Comparison of ENCODE assay signal across 31 cellular contexts in genomic region chr15:75211436-75212199, GRCh38. TPM values are rescaled to one million over a fixed set of nuclear protein-coding genes. Genes with fewer than 3 reads are reported as not detected.
A peak's percentile ranks its signal among the peaks of the same experiment; 100 is the strongest.
DNase-seq lines count a peak whose midpoint lies in the region; ATAC-seq, FAIRE-seq and TF ChIP-seq lines count a peak whose summit lies in the region.
"Had no signal": no experiment of that assay in that cellular context is flagged by ENCODE, and none has a peak within 500 bp of the region (broad histone marks: within the 10 kb centered on the region; RNA-seq: fewer than 3 reads in every experiment).

No MANE protein-coding gene starts in this region.

- H3K9me1 ChIP-seq in K562 (ENCODE audit: control insufficient read depth, insufficient read depth, low read length) = peaks cover 10% of the 10 kb centered on the region

- TF ChIP-seq EP300 in K562 (IDR thresholded peaks at IDR 0.05; ENCODE audit: low read length) = no peak

- in situ Hi-C loops in GM18951 (cut with MboI; ENCODE audit: low sequenced_read_pairs, unreplicated experiment) = no loop called here
- in situ Hi-C loops in K562 (cut with MboI) = no loop called here

- no peak for DNase-seq in activated naive CD8-positive, alpha-beta T cell treated with anti-CD3 and anti-CD28 coated beads for 36 hours
- DNase-seq in K562 (ENCODE audit: extremely low read depth in 1 of 4, low spot score in 3 of 4) (no peak), osteocyte (ENCODE audit: extremely low spot score, unreplicated experiment) (no peak)
- DNase-seq in stimulated activated naive CD4-positive, alpha-beta T cell (lab: John Stamatoyannopoulos, UW) = no peak
- DNase-seq: activated CD4-positive, alpha-beta T cell treated with anti-CD3 and anti-CD28 coated beads for 36 hours; activated CD8-positive, alpha-beta memory T cell treated with anti-CD3 and anti-CD28 coated beads for 24 hours; activated naive CD4-positive, alpha-beta T cell treated with anti-CD3 and anti-CD28 coated beads, Interleukin-2, amount 10 ng/mL, durations not matched to agents 7 days and 5 days; effector CD4-positive, alpha-beta T cell; GF-D8; GM23248; kidney glomerular epithelial cell; NCI-H187 treated with DMSO at 0.1 percent for 48 hours; NCI-H345; PC-3; SJCRH30; stimulated activated naive CD4-positive, alpha-beta T cell treated with Interleukin-2 at 50 U/mL for 16 hours had no signal

- H3K4me3 ChIP-seq in K562 = no peak overlapping the region
- H3K4me3 ChIP-seq: esophagus muscularis mucosa, GM23248, SJCRH30, smooth muscle cell, tibial nerve had no signal

- no peaks in the 10 kb centered on the region for H3K27me3 Mint-ChIP-seq in activated naive CD8-positive, alpha-beta T cell
- no peaks in the 10 kb centered on the region for H3K27me3 Mint-ChIP-seq in activated naive CD8-positive, alpha-beta T cell treated with anti-CD3 and anti-CD28 coated beads for 36 hours
- no peaks in the 10 kb centered on the region for H3K27me3 Mint-ChIP-seq in osteocyte (ENCODE audit: unreplicated experiment)
- H3K27me3 Mint-ChIP-seq: activated CD4-positive, alpha-beta T cell treated with anti-CD3 and anti-CD28 coated beads for 36 hours; activated naive CD4-positive, alpha-beta T cell treated with anti-CD3 and anti-CD28 coated beads, Interleukin-2, amount 10 ng/mL, durations not matched to agents 7 days and 5 days had no signal

- H3K4me1 Mint-ChIP-seq in activated naive CD8-positive, alpha-beta T cell (ENCODE audit: low read depth) = peaks cover 21% of the 10 kb centered on the region
- peaks cover 19% of the 10 kb centered on the region for H3K4me1 Mint-ChIP-seq in activated naive CD8-positive, alpha-beta T cell treated with anti-CD3 and anti-CD28 coated beads for 36 hours
- H3K4me1 Mint-ChIP-seq in osteocyte (ENCODE audit: unreplicated experiment) = peaks cover 17% of the 10 kb centered on the region

- peaks cover 0 to 30% of the 10 kb centered on the region in 2 experiments; a peak in 2 of 5 replicates for H3K4me1 ChIP-seq in K562 (replicated peaks in 1 of 2; ENCODE audit: control insufficient read depth in 2 of 2, insufficient read depth in 2 of 2, low read length in 2 of 2)
- H3K4me1 ChIP-seq: SJCRH30 had no signal

- intact Hi-C loops in K562 (cut with micrococcal nuclease) = no loop called here

- no peaks in the 10 kb centered on the region for H3K9me3 Mint-ChIP-seq in activated naive CD8-positive, alpha-beta T cell (ENCODE audit: low read depth)
- no peaks in the 10 kb centered on the region for H3K9me3 Mint-ChIP-seq in activated naive CD8-positive, alpha-beta T cell treated with anti-CD3 and anti-CD28 coated beads for 36 hours
- H3K9me3 Mint-ChIP-seq in osteocyte (ENCODE audit: unreplicated experiment) = no peaks in the 10 kb centered on the region
- H3K9me3 Mint-ChIP-seq: activated naive CD4-positive, alpha-beta T cell treated with anti-CD3 and anti-CD28 coated beads, Interleukin-2, amount 10 ng/mL, durations not matched to agents 7 days and 5 days had no signal

- CTCF ChIA-PET in K562 (lab: Yijun Ruan, JAX; ENCODE audit: low intra/inter-chr PET ratio) = no interaction called here

- peaks cover 35% of the 10 kb centered on the region for H3K79me2 ChIP-seq in K562 (ENCODE audit: control insufficient read depth, insufficient read depth, low read length)

- TF ChIP-seq CTCF in K562 (IDR thresholded peaks at IDR 0.05 in 2 of 3, conservative IDR thresholded peaks at IDR 0.05 in 1 of 3; ENCODE audit: insufficient read depth in 2 of 3, low read depth in 1 of 3, low read length in 3 of 3) (no peak), osteocyte (IDR thresholded peaks at IDR 0.05) (no peak)

- H3K27ac Mint-ChIP-seq in activated naive CD8-positive, alpha-beta T cell = peak overlapping the region; percentile 50
- no peak overlapping the region for H3K27ac Mint-ChIP-seq in activated naive CD8-positive, alpha-beta T cell treated with anti-CD3 and anti-CD28 coated beads for 36 hours
- peak overlapping the region; percentile 14 for H3K27ac Mint-ChIP-seq in osteocyte (ENCODE audit: unreplicated experiment)
- H3K27ac Mint-ChIP-seq: activated CD4-positive, alpha-beta T cell treated with anti-CD3 and anti-CD28 coated beads for 36 hours; activated naive CD4-positive, alpha-beta T cell treated with anti-CD3 and anti-CD28 coated beads, Interleukin-2, amount 10 ng/mL, durations not matched to agents 7 days and 5 days had no signal

- ATAC-seq in K562 (peak; percentile 8; the same call in 1 of the 3 replicates), HG02970 (IDR thresholded peaks at IDR 0.05; ENCODE audit: low FRiP score, unreplicated experiment) (no peak), GM18511 (IDR thresholded peaks at IDR 0.05; ENCODE audit: unreplicated experiment) (no peak)
- ATAC-seq: activated CD4-positive, alpha-beta T cell treated with anti-CD3 and anti-CD28 coated beads for 36 hours; PC-3 had no signal

- FAIRE-seq in K562 (lab: Jason Lieb, UNC) = no peak
- FAIRE-seq: astrocyte, HTR-8/SVneo had no signal

- TF ChIP-seq POLR2A in GM18951 (IDR thresholded peaks at IDR 0.05; ENCODE audit: extremely low read depth, insufficient read depth, insufficient read length) (peak; percentile 32), K562 (conservative IDR thresholded peaks at IDR 0.05) (no peak)

- POLR2A ChIA-PET in K562 (lab: Yijun Ruan, JAX) = interaction anchor here (0.6 to 2.1 kb wide), 7 partner anchors 8 to 186 kb away, joined by 3 to 8 read pairs (median 4); no protein-coding TSS in a partner anchor

- no peak overlapping the region for H3K27ac ChIP-seq in K562 (ENCODE audit: extremely low read depth, low read depth, low read length)
- H3K27ac ChIP-seq: C4-2B, esophagus muscularis mucosa, GM23248, SJCRH30, tibial nerve had no signal

- H3K9me3 ChIP-seq in K562 (replicated peaks; ENCODE audit: control insufficient read depth, insufficient read depth, low read depth, low read length) = no peaks in the 10 kb centered on the region
- H3K9me3 ChIP-seq: esophagus muscularis mucosa, SJCRH30, tibial nerve had no signal

- peaks cover 63% of the 10 kb centered on the region; the same call in 2 of the 3 replicates for H3K36me3 ChIP-seq in K562 (ENCODE audit: control insufficient read depth, insufficient read depth, low read length)

- H3K36me3 Mint-ChIP-seq in activated naive CD8-positive, alpha-beta T cell = peaks cover 4% of the 10 kb centered on the region
- H3K36me3 Mint-ChIP-seq in activated naive CD8-positive, alpha-beta T cell treated with anti-CD3 and anti-CD28 coated beads for 36 hours = peaks cover 14% of the 10 kb centered on the region
- peaks cover 16% of the 10 kb centered on the region for H3K36me3 Mint-ChIP-seq in osteocyte (ENCODE audit: unreplicated experiment)

- H3K27me3 ChIP-seq in K562 (ENCODE audit: control insufficient read depth in 2 of 2, insufficient read depth in 2 of 2, low read length in 2 of 2) = no peaks in the 10 kb centered on the region
- H3K27me3 ChIP-seq: esophagus muscularis mucosa, SJCRH30, tibial nerve had no signal

- H3K9ac ChIP-seq in K562 (ENCODE audit: insufficient read depth in 1 of 2, low read depth in 2 of 2, low read length in 2 of 2) = peak overlapping the region in 1 of 2 experiments; percentile 50; a peak in 1 of 4 replicates
- H3K9ac ChIP-seq: GM23248 had no signal

- H4K20me1 ChIP-seq in K562 (replicated peaks; ENCODE audit: control insufficient read depth, insufficient read depth, low read length) = peaks cover 74% of the 10 kb centered on the region

- 89% methylated on average over 9 of the region's 9 CpGs for WGBS in K562 (ENCODE audit: insufficient coverage, low coverage, missing lambda C conversion rate)

- no peak for TF ChIP-seq RAD21 in K562 (CRISPR knock-in tag; conservative IDR thresholded peaks at IDR 0.05 in 1 of 2, IDR thresholded peaks at IDR 0.05 in 1 of 2)

- H3K4me3 Mint-ChIP-seq in activated naive CD8-positive, alpha-beta T cell = no peak overlapping the region
- no peak overlapping the region for H3K4me3 Mint-ChIP-seq in activated naive CD8-positive, alpha-beta T cell treated with anti-CD3 and anti-CD28 coated beads for 36 hours
- no peak overlapping the region for H3K4me3 Mint-ChIP-seq in osteocyte (ENCODE audit: unreplicated experiment)
- H3K4me3 Mint-ChIP-seq: activated CD4-positive, alpha-beta T cell treated with anti-CD3 and anti-CD28 coated beads for 36 hours; activated naive CD4-positive, alpha-beta T cell treated with anti-CD3 and anti-CD28 coated beads, Interleukin-2, amount 10 ng/mL, durations not matched to agents 7 days and 5 days had no signal

- BruUV-seq in K562 (replicated peaks; lab: Mats Ljungman, UMichigan) = no TSS peak

- no peak overlapping the region for H3K4me2 ChIP-seq in K562 (ENCODE audit: insufficient read depth, low read length)
- H3K4me2 ChIP-seq: smooth muscle cell had no signal

- no peak overlapping the region for H2AFZ ChIP-seq in K562 (ENCODE audit: low read depth, low read length)
- H2AFZ ChIP-seq: GM23248 had no signal

RNA-seq across cellular contexts. Expression of gene C15orf39, which starts 9.9 kb away (rescaled TPM):
- total RNA-seq in activated naive CD8-positive, alpha-beta T cell treated with anti-CD3 and anti-CD28 coated beads for 36 hours = 10 to 100 TPM; 34.3 to 35.7 TPM
- total RNA-seq in K562 (2011; cell fraction: chromatin; rRNA removed; ENCODE audit: low replicate concordance) = 16.6 and 54.7 TPM in 2 replicates
- total RNA-seq in K562 (2011; cell fraction: nucleolus; rRNA removed) = 33.4 and 38.0 TPM in 2 replicates
- total RNA-seq in K562 (2011; cell fraction: nucleoplasm; rRNA removed) = 26.0 and 26.7 TPM in 2 replicates
- 8.7 and 14.4 TPM in 2 replicates for total RNA-seq in K562 (2014; rRNA removed)
- 1.6 and 2.6 TPM in 2 replicates for total RNA-seq in K562 (2014; rRNA removed; fragmentation: Illumina TruSeq; extraction: Trizol)
- total RNA-seq in K562 (2015; rRNA removed; fragmentation: Illumina TruSeq; extraction: Trizol) = 4.4 and 5.2 TPM in 2 replicates
- total RNA-seq in K562 (2021) = 29.8 and 34.1 TPM in 2 replicates
- 1.9 and 6.4 TPM in 2 replicates for polyA plus RNA-seq in K562 (2011; rRNA removed)
- 3.3 and 7.1 TPM in 2 replicates for polyA plus RNA-seq in K562 (2011; cell fraction: cytosol; rRNA removed)
- polyA plus RNA-seq in K562 (2011; cell fraction: nucleus; rRNA removed) = 11.3 and 15.1 TPM in 2 replicates
- 14.2 and 26.5 TPM in 2 replicates for polyA plus RNA-seq in K562 (2012)
- polyA plus RNA-seq in K562 (2014; fragmentation: Illumina TruSeq; extraction: Trizol) = 11.3 and 17.1 TPM in 2 replicates
- polyA plus RNA-seq in K562 (2014; fragmentation: Nextera tagmentation; extraction: Ambion mirVana) = under 1 TPM; 0.31 to 0.60 TPM
- polyA plus RNA-seq in K562 (2014; rRNA removed) = 7.4 and 7.9 TPM in 2 replicates
- polyA minus RNA-seq in K562 (2011; rRNA and poly(A)+ RNA removed) = 4.8 and 5.4 TPM in 2 replicates
- 15.2 and 22.0 TPM in 2 replicates for polyA minus RNA-seq in K562 (2011; cell fraction: cytosol; rRNA and poly(A)+ RNA removed)
- polyA minus RNA-seq in K562 (2011; cell fraction: nucleus; rRNA and poly(A)+ RNA removed) = 15.1 and 18.7 TPM in 2 replicates
- 19.4 and 20.1 TPM in 2 replicates for total RNA-seq in osteocyte

RNA-seq across cellular contexts. Expression of gene GOLGA6C, which starts 46.5 kb away (rescaled TPM):
- total RNA-seq in activated naive CD8-positive, alpha-beta T cell treated with anti-CD3 and anti-CD28 coated beads for 36 hours = not detected
- total RNA-seq in K562 (2011; cell fraction: chromatin; rRNA removed; ENCODE audit: low replicate concordance) = not detected in 2 replicates
- total RNA-seq in K562 (2011; cell fraction: nucleolus; rRNA removed) = not detected in 2 replicates
- total RNA-seq in K562 (2011; cell fraction: nucleoplasm; rRNA removed) = not detected in 2 replicates
- total RNA-seq in K562 (2014; rRNA removed) (not detected in 2 replicates), K562 (2014; rRNA removed; fragmentation: Illumina TruSeq; extraction: Trizol) (not detected in 2 replicates), K562 (2015; rRNA removed; fragmentation: Illumina TruSeq; extraction: Trizol) (not detected in 2 replicates), K562 (2021) (not detected in 2 replicates), osteocyte (not detected in 2 replicates)
- polyA plus RNA-seq in K562 (2011; rRNA removed) (not detected in 2 replicates), K562 (2014; fragmentation: Illumina TruSeq; extraction: Trizol) (not detected in 2 replicates), K562 (2014; fragmentation: Nextera tagmentation; extraction: Ambion mirVana) (not detected), K562 (2014; rRNA removed) (not detected in 2 replicates)
- polyA plus RNA-seq in K562 (2011; cell fraction: cytosol; rRNA removed) = not detected in 2 replicates
- polyA plus RNA-seq in K562 (2011; cell fraction: nucleus; rRNA removed) = not detected in 2 replicates
- not detected in 2 replicates for polyA plus RNA-seq in K562 (2012)
- not detected in 2 replicates for polyA minus RNA-seq in K562 (2011; rRNA and poly(A)+ RNA removed)
- not detected in 2 replicates for polyA minus RNA-seq in K562 (2011; cell fraction: cytosol; rRNA and poly(A)+ RNA removed)
- polyA minus RNA-seq in K562 (2011; cell fraction: nucleus; rRNA and poly(A)+ RNA removed) = not detected in 2 replicates
- total RNA-seq: A673; activated CD4-positive, alpha-beta T cell treated with anti-CD3 and anti-CD28 coated beads for 36 hours; astrocyte; chondrocyte; esophagus muscularis mucosa; GM23248; lung microvascular endothelial cell; PC-3; renal cortical epithelial cell; SJCRH30; smooth muscle cell; T-helper 1 cell treated with Interleukin-12 subunit alpha and Interleukin-12 subunit beta and Interleukin-4 antibody, amounts not matched to agents 30 ng/mL and 1 ng/mL, for 36 hours had no signal
- polyA plus RNA-seq: GM23248, smooth muscle cell had no signal
